Comparison of ENCODE assay signal across 10 cellular contexts in the genomic region with DNA sequence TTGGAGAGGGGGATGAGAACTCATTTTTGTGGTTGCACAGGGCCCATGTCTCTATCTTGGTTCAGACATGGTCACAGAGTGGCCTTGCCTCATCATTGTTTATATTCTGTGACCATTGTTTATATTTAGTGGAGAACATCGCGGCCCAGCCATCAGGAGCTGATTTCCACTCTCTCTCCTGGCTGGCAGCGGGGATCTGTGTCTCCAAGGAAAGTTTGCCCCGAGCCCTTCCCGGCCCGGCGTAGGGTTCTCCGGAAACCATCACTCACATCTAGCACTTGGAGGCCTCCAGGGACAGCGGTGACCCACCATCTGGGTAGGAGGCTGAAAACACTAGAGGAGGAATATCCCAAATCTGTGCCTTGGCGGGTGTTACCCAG. TPM values are rescaled to one million over a fixed set of nuclear protein-coding genes. Genes with fewer than 3 reads are reported as not detected.
DNase-seq lines count a peak whose midpoint lies in the region; ATAC-seq and TF ChIP-seq lines count a peak whose summit lies in the region.
"Had no signal": no experiment of that assay in that cellular context is flagged by ENCODE, and none has a peak within 500 bp of the region (broad histone marks: within the 10 kb centered on the region; RNA-seq: fewer than 3 reads in every experiment).

No MANE protein-coding gene starts in this region.

- H3K4me3 ChIP-seq in coronary artery, result peak overlapping the region; percentile 95
- H3K4me3 ChIP-seq in muscle layer of colon (ENCODE audit: low read depth in 1 of 2, low read length in 2 of 2), result peak overlapping the region; percentile 40 to 70
- peak overlapping the region; percentile 83 to 88 for H3K4me3 ChIP-seq in vagina

- peak overlapping the region; percentile 93 to 96 for H3K27ac ChIP-seq in coronary artery
- peak overlapping the region; percentile 94 for H3K27ac ChIP-seq in muscle layer of colon (ENCODE audit: low read depth, low read length)
- H3K27ac ChIP-seq in vagina, result peak overlapping the region; percentile 95

- peaks cover 13% of the 10 kb centered on the region for H3K4me1 Mint-ChIP-seq in activated naive CD4-positive, alpha-beta T cell treated with anti-CD3 and anti-CD28 coated beads for 36 hours (ENCODE audit: low read depth)

- H3K27me3 Mint-ChIP-seq in activated naive CD4-positive, alpha-beta T cell treated with anti-CD3 and anti-CD28 coated beads for 36 hours (ENCODE audit: low read depth), result no peaks in the 10 kb centered on the region

- no peak for TF ChIP-seq CTCF in coronary artery (IDR thresholded peaks at IDR 0.05)
- TF ChIP-seq CTCF in vagina (IDR thresholded peaks at IDR 0.05), result no peak

- H3K27me3 ChIP-seq in muscle layer of colon (ENCODE audit: control insufficient read depth in 1 of 2, insufficient read depth in 2 of 2, low read length in 2 of 2) (no peaks in the 10 kb centered on the region), vagina (no peaks in the 10 kb centered on the region)

- CTCF ChIA-PET in activated naive CD4-positive, alpha-beta T cell treated with anti-CD3 and anti-CD28 coated beads for 36 hours (lab: Charles Lee), result no interaction called here

- no peaks in the 10 kb centered on the region for H3K9me3 Mint-ChIP-seq in activated naive CD4-positive, alpha-beta T cell treated with anti-CD3 and anti-CD28 coated beads for 36 hours

- no peak overlapping the region for H3K27ac Mint-ChIP-seq in activated naive CD4-positive, alpha-beta T cell treated with anti-CD3 and anti-CD28 coated beads for 36 hours

- H3K9ac ChIP-seq in muscle layer of colon (ENCODE audit: low read length), result peak overlapping the region; percentile 74

- peak overlapping the region; percentile 69 for H3K4me3 Mint-ChIP-seq in activated naive CD4-positive, alpha-beta T cell treated with anti-CD3 and anti-CD28 coated beads for 36 hours

- no peak for ATAC-seq in GM18873 (IDR thresholded peaks at IDR 0.05; ENCODE audit: low FRiP score, unreplicated experiment)
- ATAC-seq in GM21737 (IDR thresholded peaks at IDR 0.05; ENCODE audit: unreplicated experiment), result no peak

- TF ChIP-seq POLR2A in vagina (IDR thresholded peaks at IDR 0.05), result no peak

- H3K36me3 ChIP-seq in muscle layer of colon (ENCODE audit: insufficient read depth, low read length) (no peaks in the 10 kb centered on the region), vagina (peaks cover 0 to 4% of the 10 kb centered on the region in 2 donors)

- H3K36me3 Mint-ChIP-seq in activated naive CD4-positive, alpha-beta T cell treated with anti-CD3 and anti-CD28 coated beads for 36 hours (ENCODE audit: low read depth), result no peaks in the 10 kb centered on the region
- H3K36me3 Mint-ChIP-seq: CD4-positive, CD25-positive, alpha-beta regulatory T cell had no signal

- H3K9me3 ChIP-seq in muscle layer of colon (ENCODE audit: low read length) (no peaks in the 10 kb centered on the region), vagina (no peaks in the 10 kb centered on the region)

- H3K4me1 ChIP-seq in muscle layer of colon (ENCODE audit: insufficient read depth, low read length) (peaks cover 26% of the 10 kb centered on the region), vagina (peaks cover 13% of the 10 kb centered on the region)

- intact Hi-C loops in activated naive CD4-positive, alpha-beta T cell treated with anti-CD3 and anti-CD28 coated beads for 36 hours (cut with micrococcal nuclease), result no loop called here
- intact Hi-C loops in vagina (cut with DNase I), result no loop called here

- no peak for DNase-seq in activated naive CD4-positive, alpha-beta T cell treated with anti-CD3 and anti-CD28 coated beads for 36 hours
- no peak for DNase-seq in activated naive CD4-positive, alpha-beta T cell (lab: John Stamatoyannopoulos, UW)
- peak; percentile 92 for DNase-seq in coronary artery (ENCODE audit: low spot score)
- no peak for DNase-seq in vagina (ENCODE audit: extremely low spot score in 2 of 2)
- no peak for DNase-seq in ecto neural progenitor cell (ENCODE audit: low spot score)
- DNase-seq: CD4-positive, CD25-positive, alpha-beta regulatory T cell; central memory CD4-positive, alpha-beta T cell had no signal

RNA-seq across cellular contexts. Expression of a gene that starts 0.8 kb away (rescaled TPM):
- 1 to 10 TPM; 3.7 to 3.9 TPM for total RNA-seq in activated naive CD4-positive, alpha-beta T cell treated with anti-CD3 and anti-CD28 coated beads for 36 hours
- 87.4 TPM for total RNA-seq in vagina

RNA-seq across cellular contexts. Expression of a gene that starts 7.3 kb away (rescaled TPM):
- 1 to 10 TPM; 4.2 to 5.2 TPM for total RNA-seq in activated naive CD4-positive, alpha-beta T cell treated with anti-CD3 and anti-CD28 coated beads for 36 hours
- 20.4 TPM for total RNA-seq in vagina

RNA-seq across cellular contexts. Expression of a gene that starts 20.4 kb away (rescaled TPM):
- 10 to 100 TPM; 75.5 to 81.7 TPM for total RNA-seq in activated naive CD4-positive, alpha-beta T cell treated with anti-CD3 and anti-CD28 coated beads for 36 hours
- 47.4 TPM for total RNA-seq in vagina

RNA-seq across cellular contexts. Expression of a gene that starts 26.2 kb away (rescaled TPM):
- 1 to 10 TPM in 1 of 2 experiments, under 1 TPM in 1; 0.86 to 1.1 TPM for total RNA-seq in activated naive CD4-positive, alpha-beta T cell treated with anti-CD3 and anti-CD28 coated beads for 36 hours
- total RNA-seq in vagina, result 2.7 TPM
- total RNA-seq: CD4-positive, CD25-positive, alpha-beta regulatory T cell had no signal

Comparison
In these comparisons a context has a peak if more than half of its experiments do, and no peak if none do; other contexts are left out.
1. RNA of a gene that starts 0.8 kb away (total RNA-seq): 87.4 TPM in vagina (single experiment); 3.7 to 3.9 TPM in activated naive CD4-positive, alpha-beta T cell treated with anti-CD3 and anti-CD28 coated beads for 36 hours; every median in the first group is over 10 times any median in the second.
2. Peak in every context shown above with its lines, with median percentiles within 50 percentile points of each other: H3K27ac ChIP-seq and H3K4me3 ChIP-seq.